Comparison of ENCODE assay signal across 6 cellular contexts in genomic region chr3:81459733-81460132, GRCh38.
"Had no signal": no experiment of that assay in that cellular context is flagged by ENCODE, and none has a peak within 500 bp of the region (broad histone marks: within the 10 kb centered on the region; RNA-seq: fewer than 3 reads in every experiment).

No MANE protein-coding gene starts in this region.

- FAIRE-seq: HepG2 had no signal

- ATAC-seq: HCT116, HepG2 had no signal

- DNase-seq: GM23248, GOT3, H7, HFFc6 had no signal
